25 cellular contexts compared by ENCODE assay signal in the genomic region with DNA sequence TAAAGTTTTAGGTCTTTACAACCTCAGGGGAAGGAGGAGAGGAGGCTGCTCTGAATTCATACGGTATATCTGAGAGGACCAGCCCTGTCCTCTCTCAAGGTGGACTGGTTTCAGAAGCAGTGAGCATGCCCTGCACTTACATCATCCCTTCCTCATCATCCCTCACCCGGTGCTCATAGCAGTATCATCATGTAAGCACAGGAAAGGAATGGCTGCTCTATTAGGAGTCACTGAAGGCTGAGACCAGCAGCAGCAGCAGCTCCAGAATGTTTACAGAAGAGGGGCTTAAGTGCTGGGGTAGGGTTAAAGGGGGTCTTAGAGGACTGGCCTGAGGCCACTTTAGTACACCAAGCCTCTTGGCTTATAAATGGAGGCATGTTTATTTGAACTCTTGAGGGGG.
DNase-seq lines count a peak whose midpoint lies in the region; ATAC-seq and TF ChIP-seq lines count a peak whose summit lies in the region.
"Had no signal": no experiment of that assay in that cellular context is flagged by ENCODE, and none has a peak within 500 bp of the region (broad histone marks: within the 10 kb centered on the region; RNA-seq: fewer than 3 reads in every experiment).

No MANE protein-coding gene starts in this region.

- H3K4me3 ChIP-seq in smooth muscle cell = no peak overlapping the region
- H3K4me3 ChIP-seq: spleen had no signal

- H3K9me3 ChIP-seq in CD4-positive, alpha-beta T cell (ENCODE audit: control insufficient read depth, low read length) = no peaks in the 10 kb centered on the region
- no peaks in the 10 kb centered on the region for H3K9me3 ChIP-seq in smooth muscle cell (replicated peaks; ENCODE audit: low read depth)

- H3K79me2 ChIP-seq in smooth muscle cell (ENCODE audit: low read depth) = no peaks in the 10 kb centered on the region

- no peak overlapping the region for H3K9ac ChIP-seq in smooth muscle cell (ENCODE audit: low read depth)

- POLR2A ChIA-PET in CD4-positive, alpha-beta T cell (lab: Charles Lee) = no interaction called here

- intact Hi-C loops in CD4-positive, alpha-beta T cell (cut with DNase I, micrococcal nuclease) = no loop called here

- WGBS in smooth muscle cell (ENCODE audit: low lambda C conversion rate) = 47% methylated on average over 2 of the region's 2 CpGs

- H3K27ac ChIP-seq in CD4-positive, alpha-beta T cell (ENCODE audit: low read depth, low read length) = no peak overlapping the region
- H3K27ac ChIP-seq in angular gyrus (ENCODE audit: low read depth, low read length) (peak overlapping the region; percentile 85), foreskin keratinocyte (no peak overlapping the region), smooth muscle cell (ENCODE audit: low read depth) (peak overlapping the region; percentile 38)
- H3K27ac ChIP-seq: spleen had no signal

- H3F3A ChIP-seq in smooth muscle cell (ENCODE audit: low read depth) = peaks cover 5% of the 10 kb centered on the region

- no peak for DNase-seq in CD4-positive, alpha-beta T cell
- DNase-seq in foreskin keratinocyte = peak in 1 of 2 donors; percentile 7
- no peak for DNase-seq in smooth muscle cell (lab: John Stamatoyannopoulos, UW; ENCODE audit: unreplicated experiment)
- no peak for DNase-seq in SIG-M5 treated with dmso at 0.1 percent for 504 hours (lab: John Stamatoyannopoulos, UW; ENCODE audit: unreplicated experiment)
- no peak for DNase-seq in activated CD4-positive, alpha-beta T cell treated with anti-CD3 and anti-CD28 coated beads for 1 hour
- DNase-seq: ACHN; activated CD4-positive, alpha-beta T cell treated with anti-CD3 and anti-CD28 coated beads, Interleukin-2, amount 50 U/mL, for 1 hour; cortex of kidney; EL; endodermal cell; glutamatergic neuron; kidney glomerular epithelial cell; mammary epithelial cell; NCI-H1105 treated with DMSO at 0.1 percent for 48 hours; NCI-H2081; retina; spleen; stimulated activated CD4-positive, alpha-beta T cell treated with anti-CD3 and anti-CD28 coated beads, Interleukin-2, amount 100 ng/mL, for 48 hours had no signal

- peaks cover 18% of the 10 kb centered on the region for H3K4me1 Mint-ChIP-seq in CD4-positive, alpha-beta T cell (ENCODE audit: low read depth)
- H3K4me1 Mint-ChIP-seq: stimulated activated effector memory CD8-positive, alpha-beta T cell treated with anti-CD3 and anti-CD28 coated beads, Interleukin-12 subunit alpha, Interleukin-12 subunit beta, amount 100 ng/mL, for 72 hours had no signal

- H3K36me3 Mint-ChIP-seq in CD4-positive, alpha-beta T cell (ENCODE audit: low read depth) = peaks cover 17% of the 10 kb centered on the region
- H3K36me3 Mint-ChIP-seq: CD14-positive monocyte; stimulated activated effector memory CD8-positive, alpha-beta T cell treated with anti-CD3 and anti-CD28 coated beads, Interleukin-12 subunit alpha, Interleukin-12 subunit beta, amount 100 ng/mL, for 72 hours had no signal

- CTCF ChIA-PET in CD4-positive, alpha-beta T cell (lab: Charles Lee) = no interaction called here

- H3K27ac Mint-ChIP-seq in CD4-positive, alpha-beta T cell = peak overlapping the region; percentile 54
- H3K27ac Mint-ChIP-seq: activated naive CD8-positive, alpha-beta T cell; endodermal cell; stimulated activated effector memory CD8-positive, alpha-beta T cell treated with anti-CD3 and anti-CD28 coated beads, Interleukin-12 subunit alpha, Interleukin-12 subunit beta, amount 100 ng/mL, for 72 hours; T-helper 2 cell treated with Interferon-gamma antibody and Interleukin-4, amounts not matched to agents 5 μg/mL and 100 μg/mL, for 36 hours had no signal

- peaks cover 1% of the 10 kb centered on the region for H3K9me3 Mint-ChIP-seq in CD4-positive, alpha-beta T cell
- H3K9me3 Mint-ChIP-seq: stimulated activated effector memory CD8-positive, alpha-beta T cell treated with anti-CD3 and anti-CD28 coated beads, Interleukin-12 subunit alpha, Interleukin-12 subunit beta, amount 100 ng/mL, for 72 hours; T-helper 2 cell treated with Interferon-gamma antibody and Interleukin-4, amounts not matched to agents 5 μg/mL and 100 μg/mL, for 36 hours had no signal

- peak overlapping the region; percentile 42 for H2AFZ ChIP-seq in smooth muscle cell (ENCODE audit: low read depth)

- no peaks in the 10 kb centered on the region for H3K27me3 ChIP-seq in CD4-positive, alpha-beta T cell (ENCODE audit: control insufficient read depth, insufficient read depth, low read length)
- H3K27me3 ChIP-seq in foreskin keratinocyte = no peaks in the 10 kb centered on the region
- H3K27me3 ChIP-seq in smooth muscle cell (ENCODE audit: low read depth) = peaks cover 5% of the 10 kb centered on the region
- H3K27me3 ChIP-seq: spleen had no signal

- no peak for ATAC-seq in CD4-positive, alpha-beta T cell (ENCODE audit: poor library complexity)
- peak; percentile 42 for ATAC-seq in foreskin keratinocyte
- ATAC-seq in HG02588 (IDR thresholded peaks at IDR 0.05; ENCODE audit: unreplicated experiment) = no peak
- ATAC-seq in HG02798 (IDR thresholded peaks at IDR 0.05; ENCODE audit: poor library complexity, unreplicated experiment) = no peak
- ATAC-seq: stimulated activated effector memory CD8-positive, alpha-beta T cell treated with anti-CD3 and anti-CD28 coated beads, Interleukin-12 subunit alpha, Interleukin-12 subunit beta, amount 100 ng/mL, for 72 hours had no signal

- no peak for TF ChIP-seq CTCF in CD4-positive, alpha-beta T cell (IDR thresholded peaks at IDR 0.05)
- TF ChIP-seq CTCF in foreskin keratinocyte (conservative IDR thresholded peaks at IDR 0.05) = no peak
- no peak for TF ChIP-seq CTCF in smooth muscle cell (IDR thresholded peaks at IDR 0.05; ENCODE audit: borderline replicate concordance, insufficient read depth, poor library complexity, severe bottlenecking)

- no peaks in the 10 kb centered on the region for H3K27me3 Mint-ChIP-seq in CD4-positive, alpha-beta T cell
- H3K27me3 Mint-ChIP-seq: activated naive CD8-positive, alpha-beta T cell had no signal

- no peak overlapping the region for H3K4me3 Mint-ChIP-seq in CD4-positive, alpha-beta T cell
- H3K4me3 Mint-ChIP-seq: activated naive CD8-positive, alpha-beta T cell; CD14-positive monocyte; endodermal cell; stimulated activated effector memory CD8-positive, alpha-beta T cell treated with anti-CD3 and anti-CD28 coated beads, Interleukin-12 subunit alpha, Interleukin-12 subunit beta, amount 100 ng/mL, for 72 hours; T-helper 2 cell treated with Interferon-gamma antibody and Interleukin-4, amounts not matched to agents 5 μg/mL and 100 μg/mL, for 36 hours had no signal

- no peaks in the 10 kb centered on the region for H3K4me1 ChIP-seq in foreskin keratinocyte
- no peaks in the 10 kb centered on the region for H3K4me1 ChIP-seq in smooth muscle cell (ENCODE audit: low read depth)
- H3K4me1 ChIP-seq: spleen had no signal

- H3K4me2 ChIP-seq in smooth muscle cell = peak overlapping the region; percentile 43

- H4K20me1 ChIP-seq in smooth muscle cell (ENCODE audit: low read depth) = no peaks in the 10 kb centered on the region

- no peaks in the 10 kb centered on the region for H3K36me3 ChIP-seq in smooth muscle cell (ENCODE audit: low read depth)
- H3K36me3 ChIP-seq: spleen had no signal

Comparison
In these comparisons a context has a peak if more than half of its experiments do, and no peak if none do; other contexts are left out.
1. H3K27ac ChIP-seq: peak in angular gyrus (single experiment) and smooth muscle cell (single experiment); none in CD4-positive, alpha-beta T cell (single experiment) and foreskin keratinocyte (single experiment).